In genomic region chr6:21144928-21145327, GRCh38 we compare ENCODE assay signal across 2 cellular contexts.
TF ChIP-seq lines count a peak whose summit lies in the region.

No MANE protein-coding gene starts in this region.

TF ChIP-seq in SK-N-SH, 30 proteins besides CTCF, POLR2A, EP300 and RAD21 (continued from another document):
- TF ChIP-seq IRF3 (IDR thresholded peaks at IDR 0.05; ENCODE audit: low read depth, low read length) (no peak), EZH2phosphoT487 (IDR thresholded peaks at IDR 0.05; ENCODE audit: borderline replicate concordance, low read depth) (no peak), GATA2 (CRISPR knock-in tag; IDR thresholded peaks at IDR 0.05) (no peak)

TF ChIP-seq in SK-N-SH treated with all-trans-retinoic acid at 6 μM for 48 hours, 23 proteins besides CTCF, POLR2A, EP300 and RAD21:
- TF ChIP-seq TSHZ2 (CRISPR knock-in tag; IDR thresholded peaks at IDR 0.05), result no peak
- TF ChIP-seq ISL1 (CRISPR knock-in tag; IDR thresholded peaks at IDR 0.05), result no peak
- TF ChIP-seq CSRNP3 (CRISPR knock-in tag; IDR thresholded peaks at IDR 0.05), result no peak
- TF ChIP-seq PPARA (CRISPR knock-in tag; IDR thresholded peaks at IDR 0.05; ENCODE audit: borderline replicate concordance), result no peak
- no peak for TF ChIP-seq ZNF565 (CRISPR knock-in tag; conservative IDR thresholded peaks at IDR 0.05; ENCODE audit: low read depth)
- TF ChIP-seq PATZ1 (CRISPR knock-in tag; IDR thresholded peaks at IDR 0.05; ENCODE audit: borderline replicate concordance), result no peak
